ENCODE assay signal across 14 cellular contexts in the genomic region with DNA sequence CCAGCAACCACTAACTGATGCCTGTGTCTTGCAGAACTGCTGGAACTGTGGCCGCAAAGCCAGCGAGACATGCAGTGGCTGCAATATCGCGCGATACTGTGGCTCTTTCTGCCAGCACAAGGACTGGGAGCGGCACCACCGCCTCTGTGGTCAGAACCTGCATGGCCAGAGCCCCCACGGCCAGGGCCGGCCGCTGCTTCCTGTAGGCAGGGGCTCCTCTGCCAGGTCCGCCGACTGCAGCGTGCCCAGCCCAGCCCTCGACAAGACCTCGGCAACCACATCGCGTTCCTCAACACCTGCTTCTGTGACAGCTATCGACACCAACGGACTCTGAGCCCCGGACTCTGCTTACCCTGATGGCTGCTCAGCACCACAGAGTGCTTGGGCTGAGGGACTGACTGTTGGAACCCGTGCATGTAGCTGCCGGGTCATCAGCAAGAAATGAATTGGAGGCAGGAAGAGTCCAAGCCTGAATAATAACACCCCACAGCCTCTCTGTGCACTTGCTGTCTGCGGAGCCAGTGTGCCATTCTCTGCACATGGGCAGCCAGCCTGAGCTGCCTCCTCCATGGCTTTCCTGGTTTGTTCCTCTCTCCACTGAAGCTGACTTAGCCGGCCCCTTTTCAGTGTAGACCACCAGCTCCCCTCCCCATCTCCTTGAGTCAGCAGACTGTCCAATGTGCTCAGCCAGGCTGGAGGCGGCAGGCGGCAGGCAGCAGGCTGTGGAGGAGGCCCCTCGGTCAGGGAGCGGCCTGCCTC. TPM values are rescaled to one million over a fixed set of nuclear protein-coding genes. Genes with fewer than 3 reads are reported as not detected.
DNase-seq lines count a peak whose midpoint lies in the region; ATAC-seq, FAIRE-seq and TF ChIP-seq lines count a peak whose summit lies in the region.
"Had no signal": no experiment of that assay in that cellular context is flagged by ENCODE, and none has a peak within 500 bp of the region (broad histone marks: within the 10 kb centered on the region; RNA-seq: fewer than 3 reads in every experiment).

No MANE protein-coding gene starts in this region.

- H3K79me2 ChIP-seq in HepG2 (ENCODE audit: insufficient read depth, low read length) (no peaks in the 10 kb centered on the region), osteoblast (ENCODE audit: insufficient read depth, low read length) (no peaks in the 10 kb centered on the region)

- no peak overlapping the region for H3K4me3 ChIP-seq in HepG2 (replicated peaks in 1 of 3; ENCODE audit: insufficient read depth in 1 of 3, low read depth in 2 of 3, low read length in 3 of 3)
- H3K4me3 ChIP-seq in right lobe of liver: no peak overlapping the region
- H3K4me3 ChIP-seq in osteoblast (ENCODE audit: insufficient read depth, low read length): no peak overlapping the region
- H3K4me3 ChIP-seq: A549 had no signal

- H4K20me1 ChIP-seq in HepG2 (ENCODE audit: insufficient read depth, low read length): no peaks in the 10 kb centered on the region; the same call in 1 of the 2 replicates
- H4K20me1 ChIP-seq in osteoblast (ENCODE audit: insufficient read depth, low read length): peaks cover 24% of the 10 kb centered on the region

- H3K27ac ChIP-seq in HepG2 (ENCODE audit: extremely low read length, insufficient read depth, low read length): no peak overlapping the region
- H3K27ac ChIP-seq in right lobe of liver: no peak overlapping the region
- H3K27ac ChIP-seq in VCaP: peak overlapping the region; percentile 99
- no peak overlapping the region for H3K27ac ChIP-seq in osteoblast (ENCODE audit: low read depth, low read length)
- H3K27ac ChIP-seq: A549 had no signal

- DNase-seq in HepG2 (ENCODE audit: low spot score) (no peak), right lobe of liver (no peak), osteoblast (ENCODE audit: insufficient read length, low spot score, missing footprints) (peak; percentile 69), ureter (ENCODE audit: low spot score) (no peak), epidermal melanocyte (ENCODE audit: insufficient read length, low spot score) (no peak)
- DNase-seq: BE2C; CD8-positive, alpha-beta memory T cell; DMS53 had no signal

- no peaks in the 10 kb centered on the region for H3K27me3 ChIP-seq in HepG2 (ENCODE audit: control insufficient read depth in 1 of 2, insufficient read depth in 2 of 2, low read length in 2 of 2)
- no peaks in the 10 kb centered on the region for H3K27me3 ChIP-seq in right lobe of liver
- H3K27me3 ChIP-seq in osteoblast (ENCODE audit: insufficient read depth, low read length): no peaks in the 10 kb centered on the region
- H3K27me3 ChIP-seq: BE2C had no signal

- POLR2A ChIA-PET in HepG2 (lab: Yijun Ruan, JAX): no interaction called here

- no peak for FAIRE-seq in HepG2 (lab: Jason Lieb, UNC)
- FAIRE-seq: A549, H54 had no signal

- no peak for TF ChIP-seq CTCF in HepG2 (CRISPR knock-in tag; IDR thresholded peaks at IDR 0.05)
- TF ChIP-seq CTCF in right lobe of liver (IDR thresholded peaks at IDR 0.05): no peak
- TF ChIP-seq CTCF in VCaP (conservative IDR thresholded peaks at IDR 0.05): no peak
- TF ChIP-seq CTCF in osteoblast (IDR thresholded peaks at IDR 0.05; ENCODE audit: extremely low read depth, low read depth, low read length): no peak

- H3K9ac ChIP-seq in HepG2 (ENCODE audit: insufficient read depth, low read depth, low read length): no peak overlapping the region

- TF ChIP-seq EP300 in HepG2 (IDR thresholded peaks at IDR 0.05; ENCODE audit: low read depth in 2 of 2, low read length in 2 of 2): no peak
- TF ChIP-seq EP300 in HepG2 (CRISPR knock-in tag; IDR thresholded peaks at IDR 0.05; ENCODE audit: borderline replicate concordance): no peak

- CTCF ChIA-PET in HepG2 (lab: Yijun Ruan, JAX; ENCODE audit: low intra/inter-chr PET ratio, low total read pairs): no interaction called here

- intact Hi-C loops in HepG2 (cut with micrococcal nuclease; ENCODE audit: unreplicated experiment) (no loop called here), right lobe of liver (cut with DNase I) (no loop called here)

- H3K4me2 ChIP-seq in HepG2 (ENCODE audit: low read depth, low read length): no peak overlapping the region
- no peak overlapping the region for H3K4me2 ChIP-seq in osteoblast (ENCODE audit: insufficient read depth, low read length)
- H3K4me2 ChIP-seq: A549 had no signal

- no TSS peak for BruUV-seq in HepG2 (replicated peaks; lab: Mats Ljungman, UMichigan)

- H3K36me3 ChIP-seq in HepG2 (replicated peaks in 1 of 2; ENCODE audit: control insufficient read depth in 1 of 2, insufficient read depth in 2 of 2, low read length in 2 of 2) (peaks cover 32 to 47% of the 10 kb centered on the region in 2 experiments), right lobe of liver (peaks cover 0 to 27% (median 4%) of the 10 kb centered on the region in 4 donors), osteoblast (ENCODE audit: insufficient read depth, low read length) (peaks cover 35% of the 10 kb centered on the region)

- TF ChIP-seq RAD21 in HepG2 (CRISPR knock-in tag; IDR thresholded peaks at IDR 0.05): no peak

- 97% methylated on average over 28 of the region's 28 CpGs for WGBS in HepG2 (ENCODE audit: low lambda C conversion rate)
- WGBS in right lobe of liver (ENCODE audit: insufficient coverage, low coverage, low lambda C conversion rate, missing lambda C conversion rate): 80% methylated on average over 5 of the region's 28 CpGs

- peaks cover 6% of the 10 kb centered on the region; the same call in 1 of the 2 replicates for H3K4me1 ChIP-seq in HepG2 (ENCODE audit: insufficient read depth, low read length)
- H3K4me1 ChIP-seq in right lobe of liver: peaks cover 0 to 38% (median 8%) of the 10 kb centered on the region in 4 donors
- peaks cover 20% of the 10 kb centered on the region for H3K4me1 ChIP-seq in osteoblast (ENCODE audit: insufficient read depth, low read length)
- H3K4me1 ChIP-seq: A549 had no signal

- H3K9me3 ChIP-seq in HepG2 (ENCODE audit: low read length) (no peaks in the 10 kb centered on the region), right lobe of liver (no peaks in the 10 kb centered on the region), osteoblast (ENCODE audit: low read depth, low read length) (no peaks in the 10 kb centered on the region)
- H3K9me3 ChIP-seq: A549, BE2C had no signal

- ATAC-seq in HepG2 (no peak), right lobe of liver (no peak), HG02973 (IDR thresholded peaks at IDR 0.05; ENCODE audit: unreplicated experiment) (no peak)
- ATAC-seq: A549 had no signal

- TF ChIP-seq POLR2A in HepG2 (IDR thresholded peaks at IDR 0.05; ENCODE audit: insufficient read depth in 1 of 2, low read depth in 2 of 2, low read length in 2 of 2) (no peak), right lobe of liver (IDR thresholded peaks at IDR 0.05) (no peak)

- no peak overlapping the region for H2AFZ ChIP-seq in HepG2 (ENCODE audit: low read length)
- no peak overlapping the region for H2AFZ ChIP-seq in osteoblast (ENCODE audit: low read length)

- in situ Hi-C loops in HepG2 (cut with HindIII; ENCODE audit: extremely low pct_ligation_motif_present, low pct_unique_long_range_greater_than_20kb): loop anchor here (10.0 kb wide), 1 partner anchor 130 kb away; no protein-coding TSS in a partner anchor

RNA-seq across cellular contexts. Expression of gene C20orf144, which starts 17.6 kb away (rescaled TPM):
- total RNA-seq in HepG2 (2016; rRNA removed; fragmentation: Illumina TruSeq; extraction: Trizol) (0.09 and 0.14 TPM in 2 replicates), right lobe of liver (under 1 TPM in 1 of 6 experiments, not detected in 5; 0.18 TPM), osteoblast (under 0.01 TPM in 2 replicates), ureter (not detected)
- 0.30 and 0.35 TPM in 2 replicates for total RNA-seq in HepG2 (2016; cell fraction: cytosol; rRNA removed; fragmentation: Illumina TruSeq; extraction: Trizol; ENCODE audit: low read depth)
- 0.11 TPM in 1 of 2 replicates, not detected in the other for total RNA-seq in HepG2 (2016; cell fraction: insoluble cytoplasmic fraction; rRNA removed; fragmentation: Illumina TruSeq; extraction: Trizol)
- total RNA-seq in HepG2 (2016; cell fraction: membrane; rRNA removed; fragmentation: Illumina TruSeq; extraction: Trizol): 0.37 and 0.38 TPM in 2 replicates
- 0.31 and 0.37 TPM in 2 replicates for total RNA-seq in HepG2 (2016; cell fraction: nucleus; rRNA removed; fragmentation: Illumina TruSeq; extraction: Trizol)
- polyA plus RNA-seq in HepG2 (2011; rRNA removed): 0.16 TPM in 2 replicates
- 0.17 and 0.29 TPM in 2 replicates for polyA plus RNA-seq in HepG2 (2011; cell fraction: cytosol; rRNA removed)
- polyA plus RNA-seq in HepG2 (2011; cell fraction: nucleus; rRNA removed): 0.18 and 0.24 TPM in 2 replicates
- polyA plus RNA-seq in HepG2 (2012): 0.21 and 0.32 TPM in 2 replicates
- 0.12 and 0.15 TPM in 2 replicates for polyA plus RNA-seq in HepG2 (2016; cell fraction: cytosol; fragmentation: Illumina TruSeq; extraction: Trizol; ENCODE audit: low read depth)
- polyA plus RNA-seq in HepG2 (2016; cell fraction: insoluble cytoplasmic fraction; fragmentation: Illumina TruSeq; extraction: Trizol; ENCODE audit: low read depth): 0.20 and 0.21 TPM in 2 replicates
- polyA plus RNA-seq in HepG2 (2016; cell fraction: membrane; fragmentation: Illumina TruSeq; extraction: Trizol; ENCODE audit: low read depth): 0.27 and 0.39 TPM in 2 replicates
- not detected in 2 replicates for polyA plus RNA-seq in HepG2 (2016; cell fraction: nucleus; fragmentation: Illumina TruSeq; extraction: Trizol; ENCODE audit: insufficient read depth, low read depth)
- polyA minus RNA-seq in HepG2 (2011; rRNA and poly(A)+ RNA removed; ENCODE audit: low replicate concordance): 0.58 TPM in 1 of 2 replicates, not detected in the other
- polyA minus RNA-seq in HepG2 (2011; cell fraction: cytosol; rRNA and poly(A)+ RNA removed): not detected in 2 replicates
- polyA minus RNA-seq in HepG2 (2011; cell fraction: nucleus; rRNA and poly(A)+ RNA removed): 0.26 TPM in 1 of 2 replicates, not detected in the other
- polyA plus RNA-seq: CD14-positive monocyte; CD8-positive, alpha-beta memory T cell; IgD-negative memory B cell had no signal

RNA-seq across cellular contexts. Expression of gene ACTL10, which starts 22.3 kb away (rescaled TPM):
- not detected in 2 replicates for total RNA-seq in HepG2 (2016; rRNA removed; fragmentation: Illumina TruSeq; extraction: Trizol)
- total RNA-seq in HepG2 (2016; cell fraction: cytosol; rRNA removed; fragmentation: Illumina TruSeq; extraction: Trizol; ENCODE audit: low read depth): not detected in 2 replicates
- not detected in 2 replicates for total RNA-seq in HepG2 (2016; cell fraction: insoluble cytoplasmic fraction; rRNA removed; fragmentation: Illumina TruSeq; extraction: Trizol)
- not detected in 2 replicates for total RNA-seq in HepG2 (2016; cell fraction: membrane; rRNA removed; fragmentation: Illumina TruSeq; extraction: Trizol)
- total RNA-seq in HepG2 (2016; cell fraction: nucleus; rRNA removed; fragmentation: Illumina TruSeq; extraction: Trizol): not detected in 2 replicates
- not detected in 2 replicates for polyA plus RNA-seq in HepG2 (2011; rRNA removed)
- not detected in 2 replicates for polyA plus RNA-seq in HepG2 (2011; cell fraction: cytosol; rRNA removed)
- polyA plus RNA-seq in HepG2 (2011; cell fraction: nucleus; rRNA removed): not detected in 2 replicates
- 0.11 and 0.12 TPM in 2 replicates for polyA plus RNA-seq in HepG2 (2012)
- not detected in 2 replicates for polyA plus RNA-seq in HepG2 (2016; cell fraction: cytosol; fragmentation: Illumina TruSeq; extraction: Trizol; ENCODE audit: low read depth)
- polyA plus RNA-seq in HepG2 (2016; cell fraction: insoluble cytoplasmic fraction; fragmentation: Illumina TruSeq; extraction: Trizol; ENCODE audit: low read depth): not detected in 2 replicates
- not detected in 2 replicates for polyA plus RNA-seq in HepG2 (2016; cell fraction: membrane; fragmentation: Illumina TruSeq; extraction: Trizol; ENCODE audit: low read depth)
- polyA plus RNA-seq in HepG2 (2016; cell fraction: nucleus; fragmentation: Illumina TruSeq; extraction: Trizol; ENCODE audit: insufficient read depth, low read depth): not detected in 2 replicates
- 0.12 and 3.5 TPM in 2 replicates for polyA minus RNA-seq in HepG2 (2011; rRNA and poly(A)+ RNA removed; ENCODE audit: low replicate concordance)
- not detected in 2 replicates for polyA minus RNA-seq in HepG2 (2011; cell fraction: cytosol; rRNA and poly(A)+ RNA removed)
- polyA minus RNA-seq in HepG2 (2011; cell fraction: nucleus; rRNA and poly(A)+ RNA removed): not detected in 2 replicates
- total RNA-seq in right lobe of liver: 1 to 10 TPM in 1 of 6 experiments, under 1 TPM in 4, not detected in 1; 0.20 to 1.1 (median 0.56) TPM
- total RNA-seq in osteoblast: 1.8 and 2.2 TPM in 2 replicates
- 3.6 TPM for total RNA-seq in ureter
- polyA plus RNA-seq: A549 had no signal

RNA-seq across cellular contexts. Expression of gene NECAB3, which starts 29.7 kb away (rescaled TPM):
- 26.4 and 61.5 TPM in 2 replicates for total RNA-seq in HepG2 (2016; rRNA removed; fragmentation: Illumina TruSeq; extraction: Trizol)
- total RNA-seq in HepG2 (2016; cell fraction: cytosol; rRNA removed; fragmentation: Illumina TruSeq; extraction: Trizol; ENCODE audit: low read depth): 43.9 and 46.0 TPM in 2 replicates
- total RNA-seq in HepG2 (2016; cell fraction: insoluble cytoplasmic fraction; rRNA removed; fragmentation: Illumina TruSeq; extraction: Trizol): 23.2 and 62.1 TPM in 2 replicates
- 62.7 and 67.8 TPM in 2 replicates for total RNA-seq in HepG2 (2016; cell fraction: membrane; rRNA removed; fragmentation: Illumina TruSeq; extraction: Trizol)
- 71.4 and 86.1 TPM in 2 replicates for total RNA-seq in HepG2 (2016; cell fraction: nucleus; rRNA removed; fragmentation: Illumina TruSeq; extraction: Trizol)
- 65.5 and 81.8 TPM in 2 replicates for polyA plus RNA-seq in HepG2 (2011; rRNA removed)
- polyA plus RNA-seq in HepG2 (2011; cell fraction: cytosol; rRNA removed): 30.3 and 70.4 TPM in 2 replicates
- 585 and 688 TPM in 2 replicates for polyA plus RNA-seq in HepG2 (2011; cell fraction: nucleus; rRNA removed)
- polyA plus RNA-seq in HepG2 (2012): 32.0 and 41.2 TPM in 2 replicates
- polyA plus RNA-seq in HepG2 (2016; cell fraction: cytosol; fragmentation: Illumina TruSeq; extraction: Trizol; ENCODE audit: low read depth): 18.6 and 21.1 TPM in 2 replicates
- 21.8 and 29.6 TPM in 2 replicates for polyA plus RNA-seq in HepG2 (2016; cell fraction: insoluble cytoplasmic fraction; fragmentation: Illumina TruSeq; extraction: Trizol; ENCODE audit: low read depth)
- polyA plus RNA-seq in HepG2 (2016; cell fraction: membrane; fragmentation: Illumina TruSeq; extraction: Trizol; ENCODE audit: low read depth): 29.2 TPM in 2 replicates
- polyA plus RNA-seq in HepG2 (2016; cell fraction: nucleus; fragmentation: Illumina TruSeq; extraction: Trizol; ENCODE audit: insufficient read depth, low read depth): 161 and 163 TPM in 2 replicates
- polyA minus RNA-seq in HepG2 (2011; rRNA and poly(A)+ RNA removed; ENCODE audit: low replicate concordance): 148 and 154 TPM in 2 replicates
- 27.1 and 33.2 TPM in 2 replicates for polyA minus RNA-seq in HepG2 (2011; cell fraction: cytosol; rRNA and poly(A)+ RNA removed)
- polyA minus RNA-seq in HepG2 (2011; cell fraction: nucleus; rRNA and poly(A)+ RNA removed): 103 and 112 TPM in 2 replicates
- total RNA-seq in right lobe of liver: 10 to 100 TPM; 13.2 to 21.9 (median 19.2) TPM
- 14.7 and 27.1 TPM in 2 replicates for total RNA-seq in osteoblast
- 38.6 TPM for total RNA-seq in ureter

RNA-seq across cellular contexts. Expression of gene E2F1, which starts 41.7 kb away (rescaled TPM):
- total RNA-seq in HepG2 (2016; rRNA removed; fragmentation: Illumina TruSeq; extraction: Trizol) (25.3 and 39.4 TPM in 2 replicates), right lobe of liver (1 to 10 TPM in 2 of 6 experiments, under 1 TPM in 4; 0.24 to 8.8 (median 0.77) TPM), osteoblast (1.4 and 2.4 TPM in 2 replicates), ureter (2.0 TPM)
- total RNA-seq in HepG2 (2016; cell fraction: cytosol; rRNA removed; fragmentation: Illumina TruSeq; extraction: Trizol; ENCODE audit: low read depth): 23.5 and 26.5 TPM in 2 replicates
- total RNA-seq in HepG2 (2016; cell fraction: insoluble cytoplasmic fraction; rRNA removed; fragmentation: Illumina TruSeq; extraction: Trizol): 22.9 and 41.6 TPM in 2 replicates
- 49.7 and 51.9 TPM in 2 replicates for total RNA-seq in HepG2 (2016; cell fraction: membrane; rRNA removed; fragmentation: Illumina TruSeq; extraction: Trizol)
- total RNA-seq in HepG2 (2016; cell fraction: nucleus; rRNA removed; fragmentation: Illumina TruSeq; extraction: Trizol): 29.5 and 34.7 TPM in 2 replicates
- polyA plus RNA-seq in HepG2 (2011; rRNA removed): 22.5 and 25.5 TPM in 2 replicates
- 14.5 and 25.4 TPM in 2 replicates for polyA plus RNA-seq in HepG2 (2011; cell fraction: cytosol; rRNA removed)
- 50.7 and 66.4 TPM in 2 replicates for polyA plus RNA-seq in HepG2 (2011; cell fraction: nucleus; rRNA removed)
- polyA plus RNA-seq in HepG2 (2012): 14.4 and 23.5 TPM in 2 replicates
- 39.6 and 41.6 TPM in 2 replicates for polyA plus RNA-seq in HepG2 (2016; cell fraction: cytosol; fragmentation: Illumina TruSeq; extraction: Trizol; ENCODE audit: low read depth)
- polyA plus RNA-seq in HepG2 (2016; cell fraction: insoluble cytoplasmic fraction; fragmentation: Illumina TruSeq; extraction: Trizol; ENCODE audit: low read depth): 32.3 and 37.3 TPM in 2 replicates
- 56.5 and 59.4 TPM in 2 replicates for polyA plus RNA-seq in HepG2 (2016; cell fraction: membrane; fragmentation: Illumina TruSeq; extraction: Trizol; ENCODE audit: low read depth)
- 97.6 and 106 TPM in 2 replicates for polyA plus RNA-seq in HepG2 (2016; cell fraction: nucleus; fragmentation: Illumina TruSeq; extraction: Trizol; ENCODE audit: insufficient read depth, low read depth)
- 35.0 and 64.5 TPM in 2 replicates for polyA minus RNA-seq in HepG2 (2011; rRNA and poly(A)+ RNA removed; ENCODE audit: low replicate concordance)
- 7.4 and 10.7 TPM in 2 replicates for polyA minus RNA-seq in HepG2 (2011; cell fraction: cytosol; rRNA and poly(A)+ RNA removed)
- polyA minus RNA-seq in HepG2 (2011; cell fraction: nucleus; rRNA and poly(A)+ RNA removed): 8.0 and 10.6 TPM in 2 replicates
